In the genomic region with DNA sequence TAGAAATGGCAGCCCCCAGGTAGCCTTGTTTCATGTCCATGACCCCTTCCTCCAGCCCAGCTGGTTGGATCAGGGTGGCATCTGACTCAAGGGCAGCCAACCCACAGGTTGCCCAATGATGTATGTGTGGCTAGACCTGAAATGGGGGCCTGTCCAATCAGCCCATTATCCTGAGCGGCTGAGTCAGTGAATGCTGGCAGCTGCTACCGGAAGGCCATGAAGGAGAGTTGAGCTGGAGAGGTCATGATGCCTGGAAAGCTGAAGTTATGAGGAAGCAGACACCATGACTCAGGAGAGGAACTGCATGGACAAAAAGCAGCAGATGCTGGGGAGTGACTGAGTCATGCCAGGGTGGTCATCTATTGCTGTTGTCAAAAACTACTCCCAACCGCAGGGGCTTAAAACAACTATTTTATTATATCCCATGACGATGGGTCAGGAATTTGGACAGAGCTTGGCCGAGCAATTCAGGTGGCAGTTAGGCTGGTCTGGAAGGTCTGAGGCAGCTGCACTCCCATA, we compare ENCODE assay signal across 9 cellular contexts.
DNase-seq lines count a peak whose midpoint lies in the region; ATAC-seq, FAIRE-seq and TF ChIP-seq lines count a peak whose summit lies in the region.
"Had no signal": no experiment of that assay in that cellular context is flagged by ENCODE, and none has a peak within 500 bp of the region (broad histone marks: within the 10 kb centered on the region; RNA-seq: fewer than 3 reads in every experiment).

No MANE protein-coding gene starts in this region.

- H3K9me3 Mint-ChIP-seq in stimulated activated memory B cell treated with anti-CD40 and anti-IgM and Interleukin-4, amounts not matched to agents 10 μg/mL and 1 μg/mL and 100 μg/mL, for 72 hours: no peaks in the 10 kb centered on the region

- DNase-seq in H54 (ENCODE audit: insufficient read length, low spot score) (peak; percentile 94), RWPE2 (ENCODE audit: low spot score) (peak; percentile 94), esophagus squamous epithelium (lab: John Stamatoyannopoulos, UW) (no peak), sigmoid colon (peak; percentile 59), medulla oblongata (ENCODE audit: extremely low spot score) (no peak)
- no peak for DNase-seq in effector CD8-positive, alpha-beta T cell (lab: John Stamatoyannopoulos, UW)
- DNase-seq in activated CD8-positive, alpha-beta memory T cell treated with anti-CD3 and anti-CD28 coated beads for 24 hours: no peak
- DNase-seq: activated naive CD4-positive, alpha-beta T cell treated with Interleukin-2 at 50 U/mL for 16 hours had no signal

- H3K27me3 ChIP-seq in RWPE2 (ENCODE audit: insufficient read depth, poor library complexity, severe bottlenecking) (no peaks in the 10 kb centered on the region), esophagus squamous epithelium (peaks cover 0 to 14% (median 0%) of the 10 kb centered on the region in 4 donors), sigmoid colon (peaks cover 0 to 10% (median 0%) of the 10 kb centered on the region in 3 donors)

- TF ChIP-seq POLR2A in H54 (IDR thresholded peaks at IDR 0.05; ENCODE audit: low read depth, low read length) (no peak), esophagus squamous epithelium (IDR thresholded peaks at IDR 0.05) (no peak), sigmoid colon (IDR thresholded peaks at IDR 0.05) (no peak)

- peak overlapping the region; percentile 69 for H3K27ac ChIP-seq in RWPE2 (ENCODE audit: poor library complexity, severe bottlenecking)
- H3K27ac ChIP-seq in esophagus squamous epithelium: peak overlapping the region; percentile 72 to 85 (median 77)
- no peak overlapping the region for H3K27ac ChIP-seq in sigmoid colon

- H3K27ac Mint-ChIP-seq in stimulated activated memory B cell treated with anti-CD40 and anti-IgM and Interleukin-4, amounts not matched to agents 10 μg/mL and 1 μg/mL and 100 μg/mL, for 72 hours: no peak overlapping the region

- no peak overlapping the region for H3K4me3 ChIP-seq in RWPE2 (ENCODE audit: severe bottlenecking)
- H3K4me3 ChIP-seq in esophagus squamous epithelium: no peak overlapping the region
- H3K4me3 ChIP-seq in sigmoid colon: no peak overlapping the region

- FAIRE-seq in H54 (lab: Jason Lieb, UNC): peak; percentile 93

- no peaks in the 10 kb centered on the region for H3K9me3 ChIP-seq in RWPE2 (ENCODE audit: severe bottlenecking)
- H3K9me3 ChIP-seq in esophagus squamous epithelium: no peaks in the 10 kb centered on the region
- no peaks in the 10 kb centered on the region for H3K9me3 ChIP-seq in sigmoid colon

- intact Hi-C loops in esophagus squamous epithelium (cut with DNase I) (no loop called here), sigmoid colon (cut with DNase I) (no loop called here)

- no peaks in the 10 kb centered on the region for H3K36me3 Mint-ChIP-seq in stimulated activated memory B cell treated with anti-CD40 and anti-IgM and Interleukin-4, amounts not matched to agents 10 μg/mL and 1 μg/mL and 100 μg/mL, for 72 hours

- no peak for TF ChIP-seq EP300 in sigmoid colon (IDR thresholded peaks at IDR 0.05)

- WGBS in esophagus squamous epithelium, 2 donors: 21 to 42% methylated on average over 5 of the region's 5 CpGs
- 85 to 86% methylated on average over 5 of the region's 5 CpGs for WGBS in sigmoid colon, 2 donors

- peaks cover 34% of the 10 kb centered on the region for H3K4me1 ChIP-seq in RWPE2 (ENCODE audit: insufficient read depth, poor library complexity, severe bottlenecking)
- peaks cover 10 to 40% (median 19%) of the 10 kb centered on the region in 3 donors for H3K4me1 ChIP-seq in esophagus squamous epithelium
- peaks cover 0 to 4% (median 2%) of the 10 kb centered on the region in 4 donors for H3K4me1 ChIP-seq in sigmoid colon

- no peak overlapping the region for H3K4me3 Mint-ChIP-seq in stimulated activated memory B cell treated with anti-CD40 and anti-IgM and Interleukin-4, amounts not matched to agents 10 μg/mL and 1 μg/mL and 100 μg/mL, for 72 hours

- peak; percentile 94 for ATAC-seq in RWPE2 (ENCODE audit: low read depth)
- no peak for ATAC-seq in stimulated activated memory B cell treated with anti-CD40 and anti-IgM and Interleukin-4, amounts not matched to agents 10 μg/mL and 1 μg/mL and 100 μg/mL, for 72 hours

- H3K36me3 ChIP-seq in RWPE2 (ENCODE audit: low read depth) (no peaks in the 10 kb centered on the region), esophagus squamous epithelium (no peaks in the 10 kb centered on the region), sigmoid colon (no peaks in the 10 kb centered on the region)

- no peak for TF ChIP-seq CTCF in RWPE2 (IDR thresholded peaks at IDR 0.05; ENCODE audit: poor library complexity, severe bottlenecking)
- no peak for TF ChIP-seq CTCF in esophagus squamous epithelium (IDR thresholded peaks at IDR 0.05)
- no peak for TF ChIP-seq CTCF in sigmoid colon (IDR thresholded peaks at IDR 0.05)

- peaks cover 36% of the 10 kb centered on the region for H3K4me1 Mint-ChIP-seq in stimulated activated memory B cell treated with anti-CD40 and anti-IgM and Interleukin-4, amounts not matched to agents 10 μg/mL and 1 μg/mL and 100 μg/mL, for 72 hours

- H3K27me3 Mint-ChIP-seq in stimulated activated memory B cell treated with anti-CD40 and anti-IgM and Interleukin-4, amounts not matched to agents 10 μg/mL and 1 μg/mL and 100 μg/mL, for 72 hours: peaks cover 7% of the 10 kb centered on the region

Comparison
In these comparisons a context has a peak if more than half of its experiments do, and no peak if none do; other contexts are left out.
1. DNase-seq: peak in H54 (single experiment), RWPE2 (single experiment) and sigmoid colon (single experiment); none in esophagus squamous epithelium (single experiment), effector CD8-positive, alpha-beta T cell (single experiment), medulla oblongata (single experiment) and activated CD8-positive, alpha-beta memory T cell treated with anti-CD3 and anti-CD28 coated beads for 24 hours (single experiment).
2. H3K27ac ChIP-seq: peak in RWPE2 (single experiment) and esophagus squamous epithelium (4 of 4); none in sigmoid colon (0 of 4).